1 cellular context compared by ENCODE assay signal in genomic region chr12:57605308-57606015, GRCh38.
TF ChIP-seq lines count a peak whose summit lies in the region.

No MANE protein-coding gene starts in this region.

TF ChIP-seq in K562, 482 proteins besides CTCF, POLR2A, EP300 and RAD21:
- TF ChIP-seq TAL1 (IDR thresholded peaks at IDR 0.05) (no peak), EGR1 (conservative IDR thresholded peaks at IDR 0.05) (0 out of 2 replicates have a peak, but pooled peaks have one; percentile 9)
TF ChIP-seq in K562: peak in this region for 1.
